In the genomic region with DNA sequence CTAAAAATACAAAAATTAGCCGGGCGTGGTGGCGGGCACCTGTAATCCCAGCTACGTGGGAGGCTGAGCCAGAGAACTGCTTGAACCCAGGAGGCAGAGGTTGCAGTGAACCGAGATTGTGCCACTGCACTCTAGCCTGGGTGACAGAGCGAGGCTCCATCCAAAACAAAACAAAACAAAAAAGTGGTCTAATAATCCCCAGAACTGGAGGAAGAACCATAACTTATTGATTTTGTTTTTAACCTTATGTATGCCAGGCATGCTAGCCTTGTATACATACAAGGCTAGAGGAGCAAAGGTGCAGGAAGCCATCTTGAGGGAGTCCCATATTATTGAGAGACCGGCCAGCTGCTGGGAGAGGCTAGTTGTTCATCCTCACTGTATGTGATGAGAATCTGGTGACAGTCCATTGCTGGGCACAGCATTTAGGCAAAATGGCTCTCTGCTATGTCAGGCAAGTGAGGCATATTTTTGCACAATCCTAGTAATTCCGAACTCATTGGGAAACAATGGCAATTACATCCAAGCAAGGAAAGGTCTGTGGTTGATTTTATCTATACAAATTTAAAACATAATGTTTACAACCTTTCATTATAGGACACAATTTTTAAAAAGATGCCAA, we compare ENCODE assay signal across 1 cellular context.
TF ChIP-seq lines count a peak whose summit lies in the region.

No MANE protein-coding gene starts in this region.

TF ChIP-seq in HepG2, 621 proteins besides CTCF, POLR2A, EP300 and RAD21 (continued from another document and continues in another):
- no peak for TF ChIP-seq DMTF1 (CRISPR knock-in tag; IDR thresholded peaks at IDR 0.05)
- TF ChIP-seq IRX3 (CRISPR knock-in tag; IDR thresholded peaks at IDR 0.05; ENCODE audit: borderline replicate concordance, low read depth): no peak
- TF ChIP-seq CENPT (CRISPR knock-in tag; IDR thresholded peaks at IDR 0.05; ENCODE audit: low read depth): no peak
- no peak for TF ChIP-seq ZNF574 (CRISPR knock-in tag; IDR thresholded peaks at IDR 0.05)
- no peak for TF ChIP-seq SP1 (IDR thresholded peaks at IDR 0.05)
- TF ChIP-seq SP1 (CRISPR knock-in tag; IDR thresholded peaks at IDR 0.05): no peak
- TF ChIP-seq GFI1 (CRISPR knock-in tag; IDR thresholded peaks at IDR 0.05; ENCODE audit: borderline replicate concordance): no peak
- 0 out of 2 replicates have a peak, but pooled peaks have one; percentile 42 for TF ChIP-seq E2F2 (CRISPR knock-in tag; IDR thresholded peaks at IDR 0.05; ENCODE audit: borderline replicate concordance)
- peak; percentile 11; the same call in 1 of the 2 replicates for TF ChIP-seq ZBTB34 (CRISPR knock-in tag; IDR thresholded peaks at IDR 0.05)
- TF ChIP-seq ZNF766 (CRISPR knock-in tag; IDR thresholded peaks at IDR 0.05; ENCODE audit: borderline replicate concordance): peak; percentile 10; the same call in 1 of the 2 replicates
- 0 out of 2 replicates have a peak, but pooled peaks have one; percentile 3 for TF ChIP-seq ZMAT3 (CRISPR knock-in tag; conservative IDR thresholded peaks at IDR 0.05)
- TF ChIP-seq HIVEP1 (CRISPR knock-in tag; IDR thresholded peaks at IDR 0.05): no peak
- 0 out of 2 replicates have a peak, but pooled peaks have one; percentile 76 for TF ChIP-seq ZNF597 (CRISPR knock-in tag; IDR thresholded peaks at IDR 0.05)
- no peak for TF ChIP-seq HNRNPUL1 (IDR thresholded peaks at IDR 0.05; ENCODE audit: low read depth, low read length)
- TF ChIP-seq ZNF510 (CRISPR knock-in tag; IDR thresholded peaks at IDR 0.05; ENCODE audit: low read depth): no peak
- TF ChIP-seq AKAP8 (CRISPR knock-in tag; IDR thresholded peaks at IDR 0.05): no peak
- peak; percentile 87 for TF ChIP-seq ZNF460 (CRISPR knock-in tag; IDR thresholded peaks at IDR 0.05; ENCODE audit: borderline replicate concordance)
- 0 out of 2 replicates have a peak, but pooled peaks have one; percentile 80 for TF ChIP-seq ZNF572 (CRISPR knock-in tag; IDR thresholded peaks at IDR 0.05)
- TF ChIP-seq ZNF710 (CRISPR knock-in tag; IDR thresholded peaks at IDR 0.05; ENCODE audit: borderline replicate concordance): no peak
- TF ChIP-seq DNMT3B (CRISPR knock-in tag; conservative IDR thresholded peaks at IDR 0.05): no peak
- no peak for TF ChIP-seq FOXM1 (CRISPR knock-in tag; IDR thresholded peaks at IDR 0.05)
- TF ChIP-seq, protein P1, sequence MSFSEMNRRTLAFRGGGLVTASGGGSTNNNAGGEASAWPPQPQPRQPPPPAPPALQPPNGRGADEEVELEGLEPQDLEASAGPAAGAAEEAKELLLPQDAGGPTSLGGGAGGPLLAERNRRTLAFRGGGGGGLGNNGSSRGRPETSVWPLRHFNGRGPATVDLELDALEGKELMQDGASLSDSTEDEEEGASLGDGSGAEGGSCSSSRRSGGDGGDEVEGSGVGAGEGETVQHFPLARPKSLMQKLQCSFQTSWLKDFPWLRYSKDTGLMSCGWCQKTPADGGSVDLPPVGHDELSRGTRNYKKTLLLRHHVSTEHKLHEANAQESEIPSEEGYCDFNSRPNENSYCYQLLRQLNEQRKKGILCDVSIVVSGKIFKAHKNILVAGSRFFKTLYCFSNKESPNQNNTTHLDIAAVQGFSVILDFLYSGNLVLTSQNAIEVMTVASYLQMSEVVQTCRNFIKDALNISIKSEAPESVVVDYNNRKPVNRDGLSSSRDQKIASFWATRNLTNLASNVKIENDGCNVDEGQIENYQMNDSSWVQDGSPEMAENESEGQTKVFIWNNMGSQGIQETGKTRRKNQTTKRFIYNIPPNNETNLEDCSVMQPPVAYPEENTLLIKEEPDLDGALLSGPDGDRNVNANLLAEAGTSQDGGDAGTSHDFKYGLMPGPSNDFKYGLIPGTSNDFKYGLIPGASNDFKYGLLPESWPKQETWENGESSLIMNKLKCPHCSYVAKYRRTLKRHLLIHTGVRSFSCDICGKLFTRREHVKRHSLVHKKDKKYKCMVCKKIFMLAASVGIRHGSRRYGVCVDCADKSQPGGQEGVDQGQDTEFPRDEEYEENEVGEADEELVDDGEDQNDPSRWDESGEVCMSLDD (CRISPR knock-in tag; IDR thresholded peaks at IDR 0.05; ENCODE audit: borderline replicate concordance): no peak
- TF ChIP-seq ZMYM3 (CRISPR knock-in tag; IDR thresholded peaks at IDR 0.05): peak; percentile 58; the same call in 1 of the 2 replicates
- TF ChIP-seq PHF5A (CRISPR knock-in tag; IDR thresholded peaks at IDR 0.05; ENCODE audit: low read depth, unreplicated experiment): no peak
- no peak for TF ChIP-seq HHEX (CRISPR knock-in tag; IDR thresholded peaks at IDR 0.05)
- TF ChIP-seq ZNF407 (CRISPR knock-in tag; IDR thresholded peaks at IDR 0.05; ENCODE audit: not compliant biosample characterization): peak; percentile 4
- no peak for TF ChIP-seq MIXL1 (CRISPR knock-in tag; IDR thresholded peaks at IDR 0.05)
- 0 out of 2 replicates have a peak, but pooled peaks have one; percentile 16 for TF ChIP-seq RFXANK (CRISPR knock-in tag; IDR thresholded peaks at IDR 0.05)
- TF ChIP-seq NR2C2 (CRISPR knock-in tag; IDR thresholded peaks at IDR 0.05; ENCODE audit: borderline replicate concordance): no peak
- TF ChIP-seq PCBP2 (optimal IDR thresholded peaks at IDR 0.05; ENCODE audit: low read depth, low read length, poor library complexity, severe bottlenecking): no peak
- TF ChIP-seq ZNF768 (CRISPR knock-in tag; IDR thresholded peaks at IDR 0.05): 0 out of 2 replicates have a peak, but pooled peaks have one; percentile 4
